In genomic region chr3:71348831-71349230, GRCh38 we compare ENCODE assay signal across 21 cellular contexts.
"Had no signal": no experiment of that assay in that cellular context is flagged by ENCODE, and none has a peak within 500 bp of the region (broad histone marks: within the 10 kb centered on the region; RNA-seq: fewer than 3 reads in every experiment).

No MANE protein-coding gene starts in this region.

- H3K27me3 ChIP-seq: dorsolateral prefrontal cortex, neural progenitor cell, ovary, right atrium auricular region, sigmoid colon, testis, tibial nerve had no signal

- DNase-seq: dorsolateral prefrontal cortex; effector CD8-positive, alpha-beta T cell; foreskin melanocyte; head of caudate nucleus; hippocampal formation; left colon; left ventricle myocardium superior; mesenchymal stem cell; nucleus accumbens; ovary; sigmoid colon; stimulated activated CD4-positive, alpha-beta T cell treated with anti-CD3 and anti-CD28 coated beads, Interleukin-12 subunit alpha, Interleukin-12 subunit beta, amount 100 ng/mL, for 4 hours; testis had no signal

- H3K36me3 Mint-ChIP-seq: natural killer cell treated with Interleukin-12 subunit alpha and Interleukin-12 subunit beta and Interleukin-15 and Interleukin-18, amount 100 ng/mL, for 72 hours; neural progenitor cell had no signal

- H3K36me3 ChIP-seq: neural progenitor cell, ovary, right atrium auricular region, sigmoid colon, tibial nerve had no signal

- H3K9me3 ChIP-seq: ovary, right atrium auricular region, sigmoid colon, testis, tibial nerve had no signal

- H3K9me3 Mint-ChIP-seq: natural killer cell treated with Interleukin-12 subunit alpha and Interleukin-12 subunit beta and Interleukin-15 and Interleukin-18, amount 100 ng/mL, for 72 hours; neural progenitor cell; stimulated activated naive CD8-positive, alpha-beta T cell treated with anti-CD3 and anti-CD28 coated beads, Interleukin-15, Interleukin-2, amounts not matched to agents 100 ng/mL and 50 ng/mL, for 24 hours had no signal

- H3K4me1 ChIP-seq: neural progenitor cell, right atrium auricular region, testis had no signal

- H3K9ac ChIP-seq: neural progenitor cell had no signal

- H3K4me2 ChIP-seq: neural progenitor cell had no signal

- H3K4me3 ChIP-seq: coronary artery, dorsolateral prefrontal cortex, lung, neural progenitor cell, ovary, right atrium auricular region, sigmoid colon, skin epidermis, testis, tibial nerve had no signal

- H3K27ac ChIP-seq: coronary artery, dorsolateral prefrontal cortex, neural progenitor cell, ovary, right atrium auricular region, sigmoid colon, skin epidermis, testis, tibial nerve had no signal

- H3K4me1 Mint-ChIP-seq: neural progenitor cell had no signal

- H3K4me3 Mint-ChIP-seq: natural killer cell treated with Interleukin-12 subunit alpha and Interleukin-12 subunit beta and Interleukin-15 and Interleukin-18, amount 100 ng/mL, for 72 hours; neural progenitor cell had no signal

- H2AFZ ChIP-seq: neural progenitor cell had no signal

- H3K27me3 Mint-ChIP-seq: natural killer cell treated with Interleukin-12 subunit alpha and Interleukin-12 subunit beta and Interleukin-15 and Interleukin-18, amount 100 ng/mL, for 72 hours; stimulated activated naive CD8-positive, alpha-beta T cell treated with anti-CD3 and anti-CD28 coated beads, Interleukin-15, Interleukin-2, amounts not matched to agents 100 ng/mL and 50 ng/mL, for 24 hours had no signal

- H3K27ac Mint-ChIP-seq: natural killer cell treated with Interleukin-12 subunit alpha and Interleukin-12 subunit beta and Interleukin-15 and Interleukin-18, amount 100 ng/mL, for 72 hours; neural progenitor cell had no signal

- ATAC-seq: left colon; left ventricle myocardium superior; natural killer cell treated with Interleukin-12 subunit alpha and Interleukin-12 subunit beta and Interleukin-15 and Interleukin-18, amount 100 ng/mL, for 72 hours had no signal
